In genomic region chr19:55586976-55587668, GRCh38 we compare ENCODE assay signal across 1 cellular context.
TF ChIP-seq lines count a peak whose summit lies in the region.

No MANE protein-coding gene starts in this region.

TF ChIP-seq in SK-N-SH treated with all-trans-retinoic acid at 6 μM for 48 hours, 23 proteins besides CTCF, POLR2A, EP300 and RAD21 (continued from another document):
- no peak for TF ChIP-seq PATZ1 (CRISPR knock-in tag; IDR thresholded peaks at IDR 0.05; ENCODE audit: borderline replicate concordance)
- TF ChIP-seq ZNF565 (CRISPR knock-in tag; conservative IDR thresholded peaks at IDR 0.05; ENCODE audit: low read depth), result no peak
- no peak for TF ChIP-seq GLIS3 (CRISPR knock-in tag; IDR thresholded peaks at IDR 0.05)
- TF ChIP-seq ZC3H10 (CRISPR knock-in tag; IDR thresholded peaks at IDR 0.05), result no peak
- no peak for TF ChIP-seq ZFP3 (CRISPR knock-in tag; IDR thresholded peaks at IDR 0.05)
- no peak for TF ChIP-seq TCF4 (CRISPR knock-in tag; IDR thresholded peaks at IDR 0.05; ENCODE audit: borderline replicate concordance)
- TF ChIP-seq CREB5 (CRISPR knock-in tag; IDR thresholded peaks at IDR 0.05; ENCODE audit: low read depth), result no peak
- TF ChIP-seq ESRRG (CRISPR knock-in tag; IDR thresholded peaks at IDR 0.05), result no peak
- no peak for TF ChIP-seq BACH2 (CRISPR knock-in tag; IDR thresholded peaks at IDR 0.05; ENCODE audit: borderline replicate concordance)
